Comparison of ENCODE assay signal across 16 cellular contexts in the genomic region with DNA sequence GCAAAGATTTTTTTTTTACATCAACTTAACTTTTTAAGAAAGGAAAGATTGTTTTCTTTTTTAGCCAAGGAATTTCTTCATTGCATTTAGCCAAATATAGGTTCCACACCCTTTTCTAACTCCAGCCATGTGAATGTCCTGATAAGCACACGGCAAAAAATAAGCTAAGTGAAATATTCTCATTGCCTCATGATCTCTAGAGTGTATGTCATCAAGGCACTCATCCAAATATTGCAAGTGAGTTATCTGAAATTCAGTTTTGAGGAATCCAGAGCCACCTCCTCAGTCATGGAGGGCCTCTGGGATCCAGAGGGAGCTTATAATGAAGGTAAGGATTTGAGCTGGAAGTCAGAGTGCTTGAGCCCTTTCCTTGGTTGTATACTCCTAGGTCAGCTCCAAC.
DNase-seq lines count a peak whose midpoint lies in the region; TF ChIP-seq lines count a peak whose summit lies in the region.
"Had no signal": no experiment of that assay in that cellular context is flagged by ENCODE, and none has a peak within 500 bp of the region (broad histone marks: within the 10 kb centered on the region; RNA-seq: fewer than 3 reads in every experiment).

No MANE protein-coding gene starts in this region.

- DNase-seq in GM04503 (ENCODE audit: low read depth) (peak; percentile 54), amniotic epithelial cell (ENCODE audit: low read depth) (peak; percentile 76), foreskin fibroblast (peak; percentile 39 to 73), stromal cell of bone marrow (ENCODE audit: low read depth) (peak; percentile 63), inferior parietal cortex (ENCODE audit: extremely low spot score) (no peak), esophagus muscularis mucosa (ENCODE audit: extremely low spot score) (no peak), globus pallidus (ENCODE audit: low spot score) (no peak)
- DNase-seq: activated CD4-positive, alpha-beta T cell treated with anti-CD3 and anti-CD28 coated beads, Interleukin-2, amount 10 ng/mL, durations not matched to agents 7 days and 5 days; activated naive CD4-positive, alpha-beta T cell treated with anti-CD3 and anti-CD28 coated beads for 36 hours; CD4-positive, alpha-beta T cell; DMS53; gastrocnemius medialis; NCI-H2171; NCI-H774; stimulated activated CD4-positive, alpha-beta T cell treated with anti-CD3 and anti-CD28 coated beads, Interleukin-12 subunit alpha, Interleukin-12 subunit beta, amount 100 ng/mL, for 4 hours; thyroid gland had no signal

- intact Hi-C loops in esophagus muscularis mucosa (cut with DNase I): no loop called here

- peaks cover 0 to 4% (median 0%) of the 10 kb centered on the region in 4 donors for H3K36me3 ChIP-seq in esophagus muscularis mucosa
- H3K36me3 ChIP-seq: gastrocnemius medialis, thyroid gland had no signal

- no peaks in the 10 kb centered on the region for H3K9me3 ChIP-seq in esophagus muscularis mucosa
- H3K9me3 ChIP-seq: gastrocnemius medialis, thyroid gland had no signal

- no peak for TF ChIP-seq EP300 in esophagus muscularis mucosa (IDR thresholded peaks at IDR 0.05)

- H3K27me3 ChIP-seq in esophagus muscularis mucosa: no peaks in the 10 kb centered on the region
- H3K27me3 ChIP-seq: gastrocnemius medialis, thyroid gland had no signal

- H3K4me1 ChIP-seq in esophagus muscularis mucosa: peaks cover 0 to 12% (median 8%) of the 10 kb centered on the region in 4 donors
- H3K4me1 ChIP-seq: gastrocnemius medialis had no signal

- TF ChIP-seq POLR2A in esophagus muscularis mucosa (IDR thresholded peaks at IDR 0.05; ENCODE audit: low read depth): no peak

- H3K4me3 ChIP-seq in foreskin fibroblast (ENCODE audit: low read depth in 1 of 2, low read length in 2 of 2) (no peak overlapping the region), esophagus muscularis mucosa (no peak overlapping the region)
- H3K4me3 ChIP-seq: gastrocnemius medialis, thyroid gland had no signal

- H3K27ac ChIP-seq in esophagus muscularis mucosa (replicated peaks in 1 of 4): no peak overlapping the region
- H3K27ac ChIP-seq: gastrocnemius medialis, thyroid gland had no signal

- WGBS in esophagus muscularis mucosa: 61% methylated on average over 1 of the region's 1 CpG

- TF ChIP-seq CTCF in foreskin fibroblast (IDR thresholded peaks at IDR 0.05; ENCODE audit: low read depth, low read length): no peak
- no peak for TF ChIP-seq CTCF in esophagus muscularis mucosa (IDR thresholded peaks at IDR 0.05)

Comparison
In these comparisons a context has a peak if more than half of its experiments do, and no peak if none do; other contexts are left out.
1. DNase-seq: peak in GM04503 (single experiment), amniotic epithelial cell (single experiment), foreskin fibroblast (2 of 2) and stromal cell of bone marrow (single experiment); none in inferior parietal cortex (single experiment), esophagus muscularis mucosa (single experiment) and globus pallidus (single experiment).